12 cellular contexts compared by ENCODE assay signal in genomic region chr9:16367605-16368424, GRCh38.
DNase-seq lines count a peak whose midpoint lies in the region; ATAC-seq and TF ChIP-seq lines count a peak whose summit lies in the region.
"Had no signal": no experiment of that assay in that cellular context is flagged by ENCODE, and none has a peak within 500 bp of the region (broad histone marks: within the 10 kb centered on the region; RNA-seq: fewer than 3 reads in every experiment).

No MANE protein-coding gene starts in this region.

- ATAC-seq in HG02840 (IDR thresholded peaks at IDR 0.05; ENCODE audit: low FRiP score, unreplicated experiment) (no peak), HG03520 (IDR thresholded peaks at IDR 0.05; ENCODE audit: unreplicated experiment) (no peak)

- DNase-seq in AG10803 (ENCODE audit: low read depth) (peak; percentile 74), HT1080 (ENCODE audit: low read depth) (peak; percentile 13), amniotic stem cell (lab: John Stamatoyannopoulos, UW) (peak; percentile 76), iris pigment epithelial cell (ENCODE audit: low read depth) (peak; percentile 70), posterior cingulate gyrus (no peak), GM13977 (ENCODE audit: low spot score) (no peak)
- DNase-seq: activated naive CD4-positive, alpha-beta T cell treated with Interleukin-2 at 50 U/mL for 16 hours; DMS79; stimulated activated CD4-positive, alpha-beta T cell treated with anti-CD3 and anti-CD28 coated beads, Interleukin-15, amount 100 ng/mL, for 24 hours; WERI-Rb-1 had no signal

- H3K4me3 ChIP-seq in AG10803 (ENCODE audit: low read length), result no peak overlapping the region

- in situ Hi-C loops in GM13977 (cut with MboI; ENCODE audit: low pct_unique_long_range_greater_than_20kb, low sequenced_read_pairs, unreplicated experiment), result no loop called here

- TF ChIP-seq CTCF in AG10803 (conservative IDR thresholded peaks at IDR 0.05; ENCODE audit: low read length) (no peak), GM13977 (IDR thresholded peaks at IDR 0.05; ENCODE audit: extremely low read depth, insufficient read depth, missing control alignments) (no peak)

- intact Hi-C loops in posterior cingulate gyrus (cut with DNase I), result no loop called here

Comparison
In these comparisons a context has a peak if more than half of its experiments do, and no peak if none do; other contexts are left out.
1. DNase-seq: peak in AG10803 (single experiment), HT1080 (single experiment), amniotic stem cell (single experiment) and iris pigment epithelial cell (single experiment); none in posterior cingulate gyrus (0 of 10) and GM13977 (single experiment).